ENCODE assay signal across 25 cellular contexts in the genomic region with DNA sequence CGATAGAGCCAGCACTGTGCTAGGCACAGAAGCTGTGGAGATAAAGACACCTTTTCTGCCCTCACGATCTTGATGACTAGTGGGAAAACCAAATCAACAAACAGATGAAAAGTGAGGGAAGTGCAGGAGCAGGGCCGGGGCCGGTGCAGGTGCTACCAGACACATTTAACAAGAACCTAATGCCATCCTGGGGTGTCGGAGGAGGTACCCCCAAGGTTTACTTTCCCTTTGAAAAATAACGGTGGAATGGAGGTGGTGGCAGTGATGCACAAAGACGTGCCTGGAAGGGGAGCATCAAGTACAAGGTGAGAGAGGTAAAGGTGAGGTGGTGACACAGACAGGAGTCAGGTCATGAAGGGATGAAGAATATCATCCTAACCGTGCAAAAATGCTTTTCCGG. TPM values are rescaled to one million over a fixed set of nuclear protein-coding genes. Genes with fewer than 3 reads are reported as not detected.
A peak's percentile ranks its signal among the peaks of the same experiment; 100 is the strongest.
DNase-seq lines count a peak whose midpoint lies in the region; ATAC-seq, FAIRE-seq and TF ChIP-seq lines count a peak whose summit lies in the region.
"Had no signal": no experiment of that assay in that cellular context is flagged by ENCODE, and none has a peak within 500 bp of the region (broad histone marks: within the 10 kb centered on the region; RNA-seq: fewer than 3 reads in every experiment).

No MANE protein-coding gene starts in this region.

- TF ChIP-seq POLR2A in HepG2 (IDR thresholded peaks at IDR 0.05; ENCODE audit: insufficient read depth in 1 of 2, low read depth in 2 of 2, low read length in 2 of 2) (no peak), right lobe of liver (IDR thresholded peaks at IDR 0.05) (no peak), esophagus muscularis mucosa (IDR thresholded peaks at IDR 0.05; ENCODE audit: low read depth) (no peak), vagina (IDR thresholded peaks at IDR 0.05) (no peak)

- H3K79me2 ChIP-seq in HepG2 (ENCODE audit: insufficient read depth, low read length): no peaks in the 10 kb centered on the region

- H3K36me3 ChIP-seq in HepG2 (replicated peaks in 1 of 2; ENCODE audit: control insufficient read depth in 1 of 2, insufficient read depth in 2 of 2, low read length in 2 of 2): no peaks in the 10 kb centered on the region
- no peaks in the 10 kb centered on the region for H3K36me3 ChIP-seq in right lobe of liver
- H3K36me3 ChIP-seq in esophagus muscularis mucosa: no peaks in the 10 kb centered on the region
- H3K36me3 ChIP-seq in vagina: no peaks in the 10 kb centered on the region
- H3K36me3 ChIP-seq: BE2C had no signal

- FAIRE-seq in HepG2 (lab: Jason Lieb, UNC): no peak
- FAIRE-seq: GM19239, H1, K562 had no signal

- 90% methylated on average over 9 of the region's 9 CpGs for WGBS in HepG2 (ENCODE audit: low lambda C conversion rate)
- WGBS in right lobe of liver (ENCODE audit: insufficient coverage, low coverage, low lambda C conversion rate, missing lambda C conversion rate): 79% methylated on average over 8 of the region's 9 CpGs
- WGBS in esophagus muscularis mucosa: 93% methylated on average over 9 of the region's 9 CpGs

- no peaks in the 10 kb centered on the region for H4K20me1 ChIP-seq in HepG2 (ENCODE audit: insufficient read depth, low read length)

- TF ChIP-seq RAD21 in HepG2 (CRISPR knock-in tag; IDR thresholded peaks at IDR 0.05): no peak

- in situ Hi-C loops in HepG2 (cut with HindIII; ENCODE audit: extremely low pct_ligation_motif_present, low pct_unique_long_range_greater_than_20kb): no loop called here

- DNase-seq in HepG2 (ENCODE audit: low spot score) (no peak), right lobe of liver (no peak), esophagus muscularis mucosa (ENCODE audit: extremely low spot score) (peak; percentile 47), sciatic nerve (ENCODE audit: low spot score) (peak; percentile 13), vagina (ENCODE audit: extremely low spot score in 2 of 2) (peak; percentile 20 to 58), GM10248 (ENCODE audit: extremely low spot score) (no peak), NCI-H446 (lab: John Stamatoyannopoulos, UW) (no peak)
- DNase-seq: BE2C; C1 segment of cervical spinal cord; Caco-2; CD4-positive, CD25-positive, alpha-beta regulatory T cell; CD8-positive, alpha-beta memory T cell; DMS153; DMS79; GDM1; HCEC 1CT; IMR-90 had no signal

- BruUV-seq in HepG2 (replicated peaks; lab: Mats Ljungman, UMichigan): TSS peak; percentile 34

- H2AFZ ChIP-seq in HepG2 (ENCODE audit: low read length): no peak overlapping the region

- no peak overlapping the region for H3K9ac ChIP-seq in HepG2 (ENCODE audit: insufficient read depth, low read depth, low read length)

- intact Hi-C loops in HepG2 (cut with micrococcal nuclease; ENCODE audit: unreplicated experiment) (no loop called here), right lobe of liver (cut with DNase I) (no loop called here), esophagus muscularis mucosa (cut with DNase I) (no loop called here), sciatic nerve (cut with DNase I) (no loop called here), vagina (cut with DNase I) (no loop called here)

- H3K4me1 ChIP-seq in HepG2 (ENCODE audit: insufficient read depth, low read length): peaks cover 27% of the 10 kb centered on the region
- H3K4me1 ChIP-seq in right lobe of liver: peaks cover 0 to 13% (median 0%) of the 10 kb centered on the region in 4 donors
- H3K4me1 ChIP-seq in esophagus muscularis mucosa: no peaks in the 10 kb centered on the region
- H3K4me1 ChIP-seq in vagina: no peaks in the 10 kb centered on the region
- H3K4me1 ChIP-seq: BE2C, Caco-2 had no signal

- POLR2A ChIA-PET in HepG2 (lab: Yijun Ruan, JAX) (no interaction called here), GM10248 (lab: Yijun Ruan, JAX) (no interaction called here)

- TF ChIP-seq EP300 in HepG2 (IDR thresholded peaks at IDR 0.05; ENCODE audit: low read depth in 2 of 2, low read length in 2 of 2) (no peak), HepG2 (CRISPR knock-in tag; IDR thresholded peaks at IDR 0.05; ENCODE audit: borderline replicate concordance) (no peak), esophagus muscularis mucosa (IDR thresholded peaks at IDR 0.05) (no peak)

- H3K9me3 ChIP-seq in HepG2 (ENCODE audit: low read length) (no peaks in the 10 kb centered on the region), right lobe of liver (no peaks in the 10 kb centered on the region), esophagus muscularis mucosa (peaks cover 0 to 13% (median 5%) of the 10 kb centered on the region in 4 donors), vagina (no peaks in the 10 kb centered on the region)
- H3K9me3 ChIP-seq: BE2C had no signal

- H3K4me2 ChIP-seq in HepG2 (ENCODE audit: low read depth, low read length): no peak overlapping the region

- H3K27ac ChIP-seq in HepG2 (ENCODE audit: extremely low read length, insufficient read depth, low read length) (no peak overlapping the region), right lobe of liver (no peak overlapping the region), esophagus muscularis mucosa (replicated peaks in 1 of 4) (no peak overlapping the region), vagina (no peak overlapping the region)
- H3K27ac ChIP-seq: HL-60 had no signal

- TF ChIP-seq CTCF in HepG2 (CRISPR knock-in tag; IDR thresholded peaks at IDR 0.05): no peak
- TF ChIP-seq CTCF in right lobe of liver (IDR thresholded peaks at IDR 0.05): no peak
- no peak for TF ChIP-seq CTCF in esophagus muscularis mucosa (IDR thresholded peaks at IDR 0.05)
- TF ChIP-seq CTCF in vagina (IDR thresholded peaks at IDR 0.05): no peak
- no peak for TF ChIP-seq CTCF in GM10248 (IDR thresholded peaks at IDR 0.05; ENCODE audit: control extremely low read depth, extremely low read depth, low read depth, missing control alignments)

- H3K4me3 ChIP-seq in HepG2 (replicated peaks in 1 of 3; ENCODE audit: insufficient read depth in 1 of 3, low read depth in 2 of 3, low read length in 3 of 3): no peak overlapping the region
- no peak overlapping the region for H3K4me3 ChIP-seq in right lobe of liver
- H3K4me3 ChIP-seq in esophagus muscularis mucosa: no peak overlapping the region
- H3K4me3 ChIP-seq in vagina: no peak overlapping the region
- H3K4me3 ChIP-seq: K562 had no signal

- H3K27me3 ChIP-seq in HepG2 (ENCODE audit: control insufficient read depth in 1 of 2, insufficient read depth in 2 of 2, low read length in 2 of 2): no peaks in the 10 kb centered on the region
- no peaks in the 10 kb centered on the region for H3K27me3 ChIP-seq in right lobe of liver
- H3K27me3 ChIP-seq in esophagus muscularis mucosa: peaks cover 0 to 16% (median 0%) of the 10 kb centered on the region in 4 donors
- no peaks in the 10 kb centered on the region for H3K27me3 ChIP-seq in vagina
- H3K27me3 ChIP-seq: BE2C had no signal

- CTCF ChIA-PET in HepG2 (lab: Yijun Ruan, JAX; ENCODE audit: low intra/inter-chr PET ratio, low total read pairs): no interaction called here
- CTCF ChIA-PET in GM10248 (lab: Yijun Ruan, JAX): no interaction called here

- no peak for ATAC-seq in HepG2
- ATAC-seq in right lobe of liver: no peak
- ATAC-seq in sciatic nerve: no peak
- ATAC-seq in GM18868 (IDR thresholded peaks at IDR 0.05; ENCODE audit: unreplicated experiment): no peak
- ATAC-seq: K562 had no signal

RNA-seq across cellular contexts. Expression of gene SLC6A13, which starts 22.1 kb away (rescaled TPM):
- total RNA-seq in HepG2 (2016; rRNA removed; fragmentation: Illumina TruSeq; extraction: Trizol) (0.15 and 0.52 TPM in 2 replicates), right lobe of liver (10 to 100 TPM in 3 of 6 experiments, 1 to 10 TPM in 3; 2.0 to 70.6 (median 14.4) TPM), esophagus muscularis mucosa (not detected), sciatic nerve (0.85 TPM), vagina (not detected)
- not detected in 2 replicates for total RNA-seq in HepG2 (2016; cell fraction: cytosol; rRNA removed; fragmentation: Illumina TruSeq; extraction: Trizol; ENCODE audit: low read depth)
- 0.22 TPM in 1 of 2 replicates, not detected in the other for total RNA-seq in HepG2 (2016; cell fraction: insoluble cytoplasmic fraction; rRNA removed; fragmentation: Illumina TruSeq; extraction: Trizol)
- not detected in 2 replicates for total RNA-seq in HepG2 (2016; cell fraction: membrane; rRNA removed; fragmentation: Illumina TruSeq; extraction: Trizol)
- total RNA-seq in HepG2 (2016; cell fraction: nucleus; rRNA removed; fragmentation: Illumina TruSeq; extraction: Trizol): 0.40 TPM in 1 of 2 replicates, not detected in the other
- 0.05 and 0.60 TPM in 2 replicates for polyA plus RNA-seq in HepG2 (2011; rRNA removed)
- 0.17 and 0.21 TPM in 2 replicates for polyA plus RNA-seq in HepG2 (2011; cell fraction: cytosol; rRNA removed)
- polyA plus RNA-seq in HepG2 (2011; cell fraction: nucleus; rRNA removed): 1.4 and 1.6 TPM in 2 replicates
- 0.60 and 0.83 TPM in 2 replicates for polyA plus RNA-seq in HepG2 (2012)
- polyA plus RNA-seq in HepG2 (2016; cell fraction: cytosol; fragmentation: Illumina TruSeq; extraction: Trizol; ENCODE audit: low read depth): not detected in 2 replicates
- polyA plus RNA-seq in HepG2 (2016; cell fraction: insoluble cytoplasmic fraction; fragmentation: Illumina TruSeq; extraction: Trizol; ENCODE audit: low read depth): not detected in 2 replicates
- not detected in 2 replicates for polyA plus RNA-seq in HepG2 (2016; cell fraction: membrane; fragmentation: Illumina TruSeq; extraction: Trizol; ENCODE audit: low read depth)
- polyA plus RNA-seq in HepG2 (2016; cell fraction: nucleus; fragmentation: Illumina TruSeq; extraction: Trizol; ENCODE audit: insufficient read depth, low read depth): 0.67 and 1.00 TPM in 2 replicates
- 0.70 TPM in 1 of 2 replicates, not detected in the other for polyA minus RNA-seq in HepG2 (2011; rRNA and poly(A)+ RNA removed; ENCODE audit: low replicate concordance)
- not detected in 2 replicates for polyA minus RNA-seq in HepG2 (2011; cell fraction: cytosol; rRNA and poly(A)+ RNA removed)
- 2.7 and 3.2 TPM in 2 replicates for polyA minus RNA-seq in HepG2 (2011; cell fraction: nucleus; rRNA and poly(A)+ RNA removed)
- total RNA-seq: A172, Daoy, H1, HT1080 had no signal
- polyA plus RNA-seq: CD4-positive, CD25-positive, alpha-beta regulatory T cell; CD8-positive, alpha-beta memory T cell had no signal

RNA-seq across cellular contexts. Expression of gene SLC6A12, which starts 26.6 kb away (rescaled TPM):
- total RNA-seq in HepG2 (2016; rRNA removed; fragmentation: Illumina TruSeq; extraction: Trizol) (9.5 and 18.8 TPM in 2 replicates), right lobe of liver (100 to 1,000 TPM in 1 of 6 experiments, 10 to 100 TPM in 4, 1 to 10 TPM in 1; 8.2 to 114 (median 26.5) TPM), esophagus muscularis mucosa (under 1 TPM in 3 of 4 donors, not detected in 1; 0.17 to 0.78 (median 0.34) TPM), sciatic nerve (0.40 TPM), vagina (not detected)
- total RNA-seq in HepG2 (2016; cell fraction: cytosol; rRNA removed; fragmentation: Illumina TruSeq; extraction: Trizol; ENCODE audit: low read depth): 3.7 and 5.6 TPM in 2 replicates
- total RNA-seq in HepG2 (2016; cell fraction: insoluble cytoplasmic fraction; rRNA removed; fragmentation: Illumina TruSeq; extraction: Trizol): 10.4 and 17.8 TPM in 2 replicates
- total RNA-seq in HepG2 (2016; cell fraction: membrane; rRNA removed; fragmentation: Illumina TruSeq; extraction: Trizol): 7.4 and 8.0 TPM in 2 replicates
- 17.0 and 17.6 TPM in 2 replicates for total RNA-seq in HepG2 (2016; cell fraction: nucleus; rRNA removed; fragmentation: Illumina TruSeq; extraction: Trizol)
- 3.7 and 6.0 TPM in 2 replicates for polyA plus RNA-seq in HepG2 (2011; rRNA removed)
- 4.4 and 5.0 TPM in 2 replicates for polyA plus RNA-seq in HepG2 (2011; cell fraction: cytosol; rRNA removed)
- polyA plus RNA-seq in HepG2 (2011; cell fraction: nucleus; rRNA removed): 10.3 and 12.4 TPM in 2 replicates
- 0.66 and 5.8 TPM in 2 replicates for polyA plus RNA-seq in HepG2 (2012)
- 2.3 and 2.8 TPM in 2 replicates for polyA plus RNA-seq in HepG2 (2016; cell fraction: cytosol; fragmentation: Illumina TruSeq; extraction: Trizol; ENCODE audit: low read depth)
- polyA plus RNA-seq in HepG2 (2016; cell fraction: insoluble cytoplasmic fraction; fragmentation: Illumina TruSeq; extraction: Trizol; ENCODE audit: low read depth): 7.2 and 9.0 TPM in 2 replicates
- polyA plus RNA-seq in HepG2 (2016; cell fraction: membrane; fragmentation: Illumina TruSeq; extraction: Trizol; ENCODE audit: low read depth): 3.9 and 4.9 TPM in 2 replicates
- polyA plus RNA-seq in HepG2 (2016; cell fraction: nucleus; fragmentation: Illumina TruSeq; extraction: Trizol; ENCODE audit: insufficient read depth, low read depth): 27.1 and 27.7 TPM in 2 replicates
- polyA minus RNA-seq in HepG2 (2011; rRNA and poly(A)+ RNA removed; ENCODE audit: low replicate concordance): 1.2 and 11.3 TPM in 2 replicates
- polyA minus RNA-seq in HepG2 (2011; cell fraction: cytosol; rRNA and poly(A)+ RNA removed): 7.0 and 7.2 TPM in 2 replicates
- polyA minus RNA-seq in HepG2 (2011; cell fraction: nucleus; rRNA and poly(A)+ RNA removed): 5.8 and 7.1 TPM in 2 replicates
- total RNA-seq: CD4-positive, CD25-positive, alpha-beta regulatory T cell; HT1080; IMR-90; K562 had no signal
- polyA plus RNA-seq: CD4-positive, CD25-positive, alpha-beta regulatory T cell; CD8-positive, alpha-beta memory T cell; IMR-90; K562 had no signal

Comparison
In these comparisons a context has a peak if more than half of its experiments do, and no peak if none do; other contexts are left out.
1. DNase-seq: peak in esophagus muscularis mucosa (single experiment), sciatic nerve (single experiment) and vagina (2 of 2); none in HepG2 (single experiment), right lobe of liver (0 of 3), GM10248 (single experiment) and NCI-H446 (0 of 2).